ENCODE assay signal across 12 cellular contexts in the genomic region with DNA sequence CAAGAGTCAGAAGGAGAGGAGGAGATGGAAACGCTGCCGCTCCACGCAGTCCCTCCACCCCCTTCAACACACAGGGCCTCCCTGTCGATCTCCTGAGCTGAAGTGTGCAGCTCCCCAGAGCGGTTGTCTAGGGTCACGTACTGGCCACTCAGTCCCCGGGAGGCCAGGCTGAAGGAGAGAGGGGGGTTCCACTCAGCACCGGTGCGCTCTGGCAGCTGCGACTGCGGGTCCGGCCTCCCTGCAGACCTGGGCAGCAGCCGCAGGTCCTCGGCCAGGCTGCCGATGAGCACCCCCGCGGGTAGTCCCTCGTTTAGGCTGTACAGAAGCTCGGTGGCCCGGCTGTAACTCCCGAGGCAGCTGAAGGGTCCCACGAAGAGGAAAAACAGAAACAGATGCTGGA. TPM values are rescaled to one million over a fixed set of nuclear protein-coding genes. Genes with fewer than 3 reads are reported as not detected.
A peak's percentile ranks its signal among the peaks of the same experiment; 100 is the strongest.
DNase-seq lines count a peak whose midpoint lies in the region; FAIRE-seq and TF ChIP-seq lines count a peak whose summit lies in the region.
"Had no signal": no experiment of that assay in that cellular context is flagged by ENCODE, and none has a peak within 500 bp of the region (broad histone marks: within the 10 kb centered on the region; RNA-seq: fewer than 3 reads in every experiment).

No MANE protein-coding gene starts in this region.

- H3K36me3 ChIP-seq in H7 (replicated peaks; ENCODE audit: control insufficient read depth, insufficient read depth, low read length), result no peaks in the 10 kb centered on the region
- H3K36me3 ChIP-seq in bronchial epithelial cell (ENCODE audit: control insufficient read depth, insufficient read depth, low read length), result no peaks in the 10 kb centered on the region
- H3K36me3 ChIP-seq in testis (ENCODE audit: low read depth, missing control alignments), result no peaks in the 10 kb centered on the region

- H3K4me1 ChIP-seq in testis, result no peaks in the 10 kb centered on the region

- H3K4me3 ChIP-seq in H7 (ENCODE audit: insufficient read depth, low read depth, low read length) (peak overlapping the region; percentile 55), bronchial epithelial cell (ENCODE audit: low read depth, low read length) (peak overlapping the region; percentile 44), iPS-18c (ENCODE audit: insufficient read depth, low read depth, low read length) (peak overlapping the region; percentile 74), testis (peak overlapping the region in 1 of 2 donors; percentile 8)
- H3K4me3 ChIP-seq: PC-9 had no signal

- WGBS in testis, 2 donors, result 2 to 3% methylated on average over 11 to 22 of the region's 22 CpGs

- intact Hi-C loops in testis (cut with DNase I; ENCODE audit: low total_unique reads), result no loop called here

- H3K27me3 ChIP-seq in H7 (ENCODE audit: control insufficient read depth, insufficient read depth, low read length) (peaks cover 30% of the 10 kb centered on the region), bronchial epithelial cell (ENCODE audit: control insufficient read depth, insufficient read depth, low read length) (peaks cover 4% of the 10 kb centered on the region), testis (no peaks in the 10 kb centered on the region)

- TF ChIP-seq POLR2A in testis (IDR thresholded peaks at IDR 0.05), result no peak

- H3K27ac ChIP-seq in testis, result no peak overlapping the region
- H3K27ac ChIP-seq: PC-9 had no signal

- FAIRE-seq in bronchial epithelial cell (lab: Jason Lieb, UNC), result no peak
- FAIRE-seq: TTC549 had no signal

- peak; percentile 45 for DNase-seq in H7
- no peak for DNase-seq in bronchial epithelial cell (ENCODE audit: low read depth)
- DNase-seq in retina, result peak; percentile 80
- DNase-seq in NCI-H1694 treated with DMSO at 0.1 percent for 48 hours (lab: John Stamatoyannopoulos, UW), result no peak
- no peak for DNase-seq in GM19240 (ENCODE audit: insufficient read length, low spot score)
- DNase-seq in testis, result no peak
- DNase-seq in DMS153 (lab: John Stamatoyannopoulos, UW), result no peak
- DNase-seq: activated T-cell treated with anti-CD3 and anti-CD28 coated beads, Interleukin-2, amount 50 U/mL, for 24 hours; CD8-positive, alpha-beta T cell; PC-9 had no signal

- TF ChIP-seq CTCF in bronchial epithelial cell (IDR thresholded peaks at IDR 0.05; ENCODE audit: insufficient read depth, low read length, severe bottlenecking) (no peak), testis (IDR thresholded peaks at IDR 0.05) (no peak)

- H3K9me3 ChIP-seq in iPS-18c (ENCODE audit: control insufficient read depth, insufficient read depth, low read length), result peaks cover 2% of the 10 kb centered on the region
- no peaks in the 10 kb centered on the region for H3K9me3 ChIP-seq in testis

RNA-seq across cellular contexts. Expression of gene PCDH20, which starts 2.1 kb away (rescaled TPM):
- total RNA-seq in H7 (2014; rRNA removed; shearing (Covaris generic)), result 0.89 and 1.4 TPM in 2 replicates
- total RNA-seq in bronchial epithelial cell (0.26 and 0.38 TPM in 2 replicates), testis (under 1 TPM; 0.39 to 0.56 TPM)
- polyA plus RNA-seq in testis (ENCODE audit: insufficient read depth, low read depth, low replicate concordance), result 0.88 TPM
- total RNA-seq: CD8-positive, alpha-beta T cell had no signal

Comparison
In these comparisons a context has a peak if more than half of its experiments do, and no peak if none do; other contexts are left out.
1. DNase-seq: peak in H7 (single experiment) and retina (single experiment); none in bronchial epithelial cell (single experiment), NCI-H1694 treated with DMSO at 0.1 percent for 48 hours (single experiment), GM19240 (single experiment), testis (single experiment) and DMS153 (single experiment).